Comparison of ENCODE assay signal across 11 cellular contexts in the genomic region with DNA sequence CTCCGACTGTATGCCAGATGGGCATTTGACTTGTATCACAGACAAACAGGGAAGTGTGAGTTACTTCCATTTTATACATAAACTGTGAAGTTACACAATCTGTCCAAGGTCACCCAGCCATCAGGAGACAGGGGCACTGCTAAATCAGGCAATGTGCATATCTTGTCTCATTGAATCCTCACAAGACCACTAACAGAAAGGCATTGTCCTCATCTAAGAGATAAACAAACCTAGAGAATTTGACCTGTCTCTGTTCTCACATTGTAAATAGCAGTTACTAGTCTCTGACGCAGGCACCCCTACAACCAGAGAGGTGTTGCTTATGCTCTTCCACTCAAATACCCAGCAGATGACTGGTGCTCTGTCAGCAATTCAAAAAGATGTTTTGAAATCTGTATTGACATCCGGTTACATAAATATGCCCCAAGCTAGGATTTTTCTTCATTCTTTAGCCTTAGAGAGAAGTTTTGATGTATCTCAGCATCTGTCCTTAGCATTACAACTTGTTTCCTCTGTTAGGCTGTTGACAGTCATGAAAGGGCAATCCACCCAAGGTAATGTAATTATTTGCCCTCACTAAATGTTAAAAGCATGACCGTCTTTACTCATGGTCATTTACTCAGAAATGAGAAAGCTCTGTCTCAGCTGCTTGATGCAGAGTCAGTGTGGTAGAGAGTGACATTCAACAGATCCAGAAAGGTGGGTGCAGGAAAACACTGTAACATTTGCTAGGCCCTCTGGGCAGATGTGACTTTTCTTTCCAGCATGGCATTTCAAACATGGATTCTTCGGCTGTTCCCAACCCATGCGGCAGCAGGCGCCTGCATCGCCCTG. TPM values are rescaled to one million over a fixed set of nuclear protein-coding genes. Genes with fewer than 3 reads are reported as not detected.
DNase-seq lines count a peak whose midpoint lies in the region; FAIRE-seq and TF ChIP-seq lines count a peak whose summit lies in the region.
"Had no signal": no experiment of that assay in that cellular context is flagged by ENCODE, and none has a peak within 500 bp of the region (broad histone marks: within the 10 kb centered on the region; RNA-seq: fewer than 3 reads in every experiment).

No MANE protein-coding gene starts in this region.

- H3K9me3 ChIP-seq in AG04450 (ENCODE audit: control insufficient read depth, insufficient read depth, low read length) (no peaks in the 10 kb centered on the region), Karpas-422 (ENCODE audit: low read length) (no peaks in the 10 kb centered on the region)

- H3K4me1 ChIP-seq in Karpas-422 (ENCODE audit: low read length), result peaks cover 77% of the 10 kb centered on the region

- H3K27ac ChIP-seq in AG04450 (ENCODE audit: low read depth, low read length) (peak overlapping the region; percentile 42), Karpas-422 (ENCODE audit: low read length) (peak overlapping the region; percentile 97)
- H3K27ac ChIP-seq: VCaP had no signal

- FAIRE-seq in GM12892 (lab: Jason Lieb, UNC), result no peak

- peak overlapping the region; percentile 60 for H3K9ac ChIP-seq in Karpas-422 (ENCODE audit: low read length)

- H2AFZ ChIP-seq in Karpas-422 (ENCODE audit: low read length), result no peak overlapping the region

- CTCF ChIA-PET in AG04450 (lab: Charles Lee), result interaction anchor here (1.1 to 1.3 kb wide), 3 partner anchors 32 to 85 kb away, joined by 3 to 5 read pairs (median 5); no protein-coding TSS in a partner anchor

- no peaks in the 10 kb centered on the region for H4K20me1 ChIP-seq in Karpas-422 (ENCODE audit: insufficient read depth, low read depth, low read length)

- no peaks in the 10 kb centered on the region for H3K36me3 ChIP-seq in Karpas-422 (ENCODE audit: insufficient read depth, low read length)

- H3K9me2 ChIP-seq in Karpas-422 (replicated peaks; ENCODE audit: insufficient read depth, low read length), result no peaks in the 10 kb centered on the region

- TF ChIP-seq CTCF in AG04450 (IDR thresholded peaks at IDR 0.05; ENCODE audit: low read depth, low read length) (no peak), choroid plexus epithelial cell (conservative IDR thresholded peaks at IDR 0.05; ENCODE audit: low read depth, low read length) (no peak)

- POLR2A ChIA-PET in AG04450 (lab: Yijun Ruan, JAX), result interaction anchor here (1.2 kb wide), 1 partner anchor 32 kb away, joined by 4 read pairs; no protein-coding TSS in a partner anchor

- no peaks in the 10 kb centered on the region for H3K79me2 ChIP-seq in Karpas-422 (ENCODE audit: low read length)

- DNase-seq in AG04450 (ENCODE audit: low read depth, low spot score) (no peak), Karpas-422 (no peak), choroid plexus epithelial cell (ENCODE audit: low read depth) (peak; percentile 88), medulla oblongata (ENCODE audit: extremely low spot score) (peak; percentile 46), SW 1271 (lab: John Stamatoyannopoulos, UW) (no peak), GM12892 (ENCODE audit: insufficient read length) (no peak), NCI-H1092 (lab: John Stamatoyannopoulos, UW) (no peak)
- DNase-seq in stimulated activated CD4-positive, alpha-beta T cell treated with anti-CD3 and anti-CD28 coated beads, Interleukin-2, amount 100 ng/mL, for 48 hours, result no peak
- DNase-seq: effector memory CD4-positive, alpha-beta T cell; NCI-H748 treated with DMSO at 0.1 percent for 48 hours had no signal

- TF ChIP-seq POLR2A in GM12892 (IDR thresholded peaks at IDR 0.05; ENCODE audit: low read depth, low read length), result no peak

- H3K4me2 ChIP-seq in Karpas-422 (ENCODE audit: low read depth, low read length, poor library complexity, severe bottlenecking), result peak overlapping the region; percentile 89

- H3K27me3 ChIP-seq in AG04450 (ENCODE audit: control insufficient read depth, insufficient read depth, low read length) (no peaks in the 10 kb centered on the region), Karpas-422 (ENCODE audit: low read length) (no peaks in the 10 kb centered on the region)

- H3K4me3 ChIP-seq in AG04450 (ENCODE audit: low read depth, low read length) (no peak overlapping the region), Karpas-422 (ENCODE audit: low read length) (no peak overlapping the region), choroid plexus epithelial cell (ENCODE audit: low read depth, low read length) (no peak overlapping the region)

RNA-seq across cellular contexts. Expression of a gene that starts 51.9 kb away (rescaled TPM):
- 15.5 and 23.3 TPM in 2 replicates for polyA plus RNA-seq in AG04450 (2011; rRNA removed)
- 13.9 and 18.6 TPM in 2 replicates for polyA minus RNA-seq in AG04450 (2011; rRNA and poly(A)+ RNA removed)
- total RNA-seq in Karpas-422 (2014; rRNA removed; shearing (Covaris generic); ENCODE audit: low replicate concordance), result 10.0 and 14.7 TPM in 2 replicates
- polyA plus RNA-seq in GM12892 (2012; ENCODE audit: missing spikeins), result 18.1 TPM

Comparison
In these comparisons a context has a peak if more than half of its experiments do, and no peak if none do; other contexts are left out.
1. DNase-seq: peak in choroid plexus epithelial cell (single experiment) and medulla oblongata (single experiment); none in AG04450 (single experiment), Karpas-422 (single experiment), SW 1271 (0 of 2), GM12892 (single experiment), stimulated activated CD4-positive, alpha-beta T cell treated with anti-CD3 and anti-CD28 coated beads, Interleukin-2, amount 100 ng/mL, for 48 hours (0 of 2) and NCI-H1092 (single experiment).